1 cellular context compared by ENCODE assay signal in the genomic region with DNA sequence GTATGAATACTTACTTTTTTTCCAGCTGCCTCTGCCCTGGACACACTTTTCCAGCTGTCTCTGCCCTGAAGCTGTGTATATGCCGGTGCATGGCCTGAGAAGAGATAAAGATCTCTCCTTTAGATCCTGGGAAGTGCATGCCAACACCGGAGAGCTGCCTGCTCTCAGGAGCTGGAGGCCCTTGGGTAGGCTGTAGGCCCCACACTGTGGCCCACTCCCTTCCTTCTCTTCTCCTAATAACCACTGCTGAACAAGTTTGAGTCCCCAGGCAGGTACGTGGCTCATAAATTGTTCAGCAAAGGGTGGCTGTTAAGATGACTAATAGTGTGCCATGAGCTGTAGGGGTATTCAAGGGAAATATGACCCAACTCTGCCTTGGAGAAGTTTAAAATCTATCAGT.
TF ChIP-seq lines count a peak whose summit lies in the region.

No MANE protein-coding gene starts in this region.

TF ChIP-seq in H1, 55 proteins besides CTCF, POLR2A, EP300 and RAD21:
- no peak for TF ChIP-seq POLR2AphosphoS5 (IDR thresholded peaks at IDR 0.05; ENCODE audit: low read depth, low read length)
- TF ChIP-seq CEBPB (IDR thresholded peaks at IDR 0.05; ENCODE audit: low read depth, low read length) = no peak
- TF ChIP-seq SP4 (IDR thresholded peaks at IDR 0.05; ENCODE audit: low read length) = no peak
- no peak for TF ChIP-seq CREB1 (IDR thresholded peaks at IDR 0.05)
- TF ChIP-seq GTF2F1 (IDR thresholded peaks at IDR 0.05; ENCODE audit: borderline replicate concordance, low read depth, low read length) = no peak
- TF ChIP-seq NRF1 (IDR thresholded peaks at IDR 0.05; ENCODE audit: low read depth, low read length) = no peak
- no peak for TF ChIP-seq CHD1 (IDR thresholded peaks at IDR 0.05; ENCODE audit: low read depth, low read length)
- TF ChIP-seq, protein P1, sequence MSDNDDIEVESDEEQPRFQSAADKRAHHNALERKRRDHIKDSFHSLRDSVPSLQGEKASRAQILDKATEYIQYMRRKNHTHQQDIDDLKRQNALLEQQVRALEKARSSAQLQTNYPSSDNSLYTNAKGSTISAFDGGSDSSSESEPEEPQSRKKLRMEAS (IDR thresholded peaks at IDR 0.05) = no peak
- no peak for TF ChIP-seq CHD2 (IDR thresholded peaks at IDR 0.05; ENCODE audit: low read length)
- TF ChIP-seq SAP30 (IDR thresholded peaks at IDR 0.05; ENCODE audit: insufficient read depth, insufficient replicate concordance, low read length) = no peak
- no peak for TF ChIP-seq SP2 (IDR thresholded peaks at IDR 0.05; ENCODE audit: low read length)
- no peak for TF ChIP-seq SIRT6 (IDR thresholded peaks at IDR 0.05; ENCODE audit: low read length)
- no peak for TF ChIP-seq KDM1A (IDR thresholded peaks at IDR 0.05; ENCODE audit: borderline replicate concordance, low read length)
- TF ChIP-seq YY1 (IDR thresholded peaks at IDR 0.05; ENCODE audit: low read depth, low read length) = no peak
- TF ChIP-seq CBX5 (IDR thresholded peaks at IDR 0.05; ENCODE audit: low read depth, low read length) = no peak
- TF ChIP-seq KDM5A (IDR thresholded peaks at IDR 0.05; ENCODE audit: low read length) = no peak
- TF ChIP-seq EZH2 (IDR thresholded peaks at IDR 0.05; ENCODE audit: low read depth, low read length, severe bottlenecking) = no peak
- TF ChIP-seq RNF2 (IDR thresholded peaks at IDR 0.05; ENCODE audit: borderline replicate concordance, low read depth, low read length, missing control alignments, poor library complexity, severe bottlenecking) = no peak
